13 cellular contexts compared by ENCODE assay signal in the genomic region with DNA sequence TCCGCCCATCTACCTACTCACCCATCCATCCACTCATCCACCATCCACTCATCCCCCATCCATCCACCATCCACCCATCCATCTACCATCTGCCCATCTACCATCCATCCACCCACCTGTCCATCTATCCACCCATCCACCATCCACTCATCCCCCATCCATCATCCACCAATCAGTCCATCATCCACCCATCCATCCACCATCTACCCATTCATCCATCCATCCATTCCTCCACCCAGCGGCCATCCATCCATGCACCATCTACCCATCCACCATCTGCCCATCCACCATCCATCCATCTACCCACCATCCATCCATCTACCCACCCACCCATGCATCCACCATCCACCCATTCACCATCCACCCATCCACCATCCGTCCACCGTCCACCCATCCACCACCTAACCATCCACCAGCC. TPM values are rescaled to one million over a fixed set of nuclear protein-coding genes. Genes with fewer than 3 reads are reported as not detected.
DNase-seq lines count a peak whose midpoint lies in the region; ATAC-seq, FAIRE-seq and TF ChIP-seq lines count a peak whose summit lies in the region.
"Had no signal": no experiment of that assay in that cellular context is flagged by ENCODE, and none has a peak within 500 bp of the region (broad histone marks: within the 10 kb centered on the region; RNA-seq: fewer than 3 reads in every experiment).

No MANE protein-coding gene starts in this region.

- TF ChIP-seq RAD21 in IMR-90 (IDR thresholded peaks at IDR 0.05; ENCODE audit: low read length) (no peak), K562 (CRISPR knock-in tag; conservative IDR thresholded peaks at IDR 0.05 in 1 of 2, IDR thresholded peaks at IDR 0.05 in 1 of 2) (no peak)

- TF ChIP-seq POLR2A in IMR-90 (IDR thresholded peaks at IDR 0.05; ENCODE audit: low read depth, low read length) (no peak), K562 (conservative IDR thresholded peaks at IDR 0.05) (no peak), heart left ventricle (IDR thresholded peaks at IDR 0.05) (no peak)

- H3K27ac ChIP-seq in CD4-positive, alpha-beta memory T cell (ENCODE audit: low read depth, low read length): peak overlapping the region; percentile 98
- no peak overlapping the region for H3K27ac ChIP-seq in IMR-90 (ENCODE audit: insufficient read depth, low read length)
- no peak overlapping the region for H3K27ac ChIP-seq in K562 (ENCODE audit: extremely low read depth, low read depth, low read length)
- no peak overlapping the region for H3K27ac ChIP-seq in heart left ventricle
- H3K27ac ChIP-seq: foreskin keratinocyte had no signal

- H3K9ac ChIP-seq in IMR-90 (ENCODE audit: low read depth, low read length): no peak overlapping the region
- peak overlapping the region in 1 of 2 experiments; percentile 99; a peak in 1 of 4 replicates for H3K9ac ChIP-seq in K562 (ENCODE audit: insufficient read depth in 1 of 2, low read depth in 2 of 2, low read length in 2 of 2)

- ATAC-seq in IMR-90 (ENCODE audit: low read depth) (no peak), K562 (no peak), natural killer cell (no peak), heart left ventricle (no peak)
- ATAC-seq: left colon, right cardiac atrium had no signal

- H2AK9ac ChIP-seq in IMR-90 (replicated peaks; ENCODE audit: low read depth, low read length, poor library complexity): peak overlapping the region; percentile 72

- H3K18ac ChIP-seq in IMR-90 (ENCODE audit: low read depth, low read length): no peak overlapping the region

- intact Hi-C loops in CD4-positive, alpha-beta memory T cell (cut with micrococcal nuclease): no loop called here
- intact Hi-C loops in IMR-90 (cut with micrococcal nuclease): no loop called here
- intact Hi-C loops in K562 (cut with micrococcal nuclease): no loop called here
- intact Hi-C loops in natural killer cell (cut with micrococcal nuclease): no loop called here
- intact Hi-C loops in head of caudate nucleus (cut with DNase I): no loop called here
- intact Hi-C loops in heart left ventricle (cut with DNase I): no loop called here

- no peaks in the 10 kb centered on the region for H4K20me1 ChIP-seq in IMR-90 (ENCODE audit: insufficient read depth, low read length)
- H4K20me1 ChIP-seq in K562 (replicated peaks; ENCODE audit: control insufficient read depth, insufficient read depth, low read length): no peaks in the 10 kb centered on the region

- H3K27me3 ChIP-seq in CD4-positive, alpha-beta memory T cell (ENCODE audit: insufficient read depth, low read length): no peaks in the 10 kb centered on the region
- H3K27me3 ChIP-seq in IMR-90 (ENCODE audit: control insufficient read depth, insufficient read depth, low read length) (no peaks in the 10 kb centered on the region), K562 (ENCODE audit: control insufficient read depth in 2 of 2, insufficient read depth in 2 of 2, low read length in 2 of 2) (no peaks in the 10 kb centered on the region), heart left ventricle (no peaks in the 10 kb centered on the region)
- H3K27me3 ChIP-seq: foreskin keratinocyte had no signal

- H2BK20ac ChIP-seq in IMR-90 (ENCODE audit: low read depth, low read length): no peak overlapping the region

- no peak overlapping the region for H2BK15ac ChIP-seq in IMR-90 (ENCODE audit: low read depth, low read length)

- H2BK5ac ChIP-seq in IMR-90 (ENCODE audit: low read depth, low read length, poor library complexity, severe bottlenecking): peak overlapping the region; percentile 50

- H3K4me3 ChIP-seq in CD4-positive, alpha-beta memory T cell (ENCODE audit: low read length in 2 of 2): no peak overlapping the region
- no peak overlapping the region for H3K4me3 ChIP-seq in IMR-90 (ENCODE audit: insufficient read depth, low read depth, low read length)
- no peak overlapping the region for H3K4me3 ChIP-seq in K562
- H3K4me3 ChIP-seq in heart left ventricle: no peak overlapping the region

- H3K9me3 Mint-ChIP-seq in CD4-positive, alpha-beta memory T cell: no peaks in the 10 kb centered on the region
- H3K9me3 Mint-ChIP-seq in natural killer cell: no peaks in the 10 kb centered on the region

- TF ChIP-seq EP300 in K562 (IDR thresholded peaks at IDR 0.05; ENCODE audit: low read length): no peak

- no peak overlapping the region for H3K23ac ChIP-seq in IMR-90 (ENCODE audit: low read depth, low read length)

- dilution Hi-C loops in IMR-90 (cut with HindIII; ENCODE audit: low sequenced_read_pairs, unreplicated experiment): no loop called here

- H3K79me1 ChIP-seq in IMR-90 (ENCODE audit: low read depth in 1 of 2, low read length in 2 of 2): peaks cover 0 to 4% of the 10 kb centered on the region in 2 experiments; a peak in 1 of 4 replicates

- peaks cover 0 to 3% of the 10 kb centered on the region in 2 donors for H3K36me3 Mint-ChIP-seq in CD4-positive, alpha-beta memory T cell
- H3K36me3 Mint-ChIP-seq in natural killer cell: no peaks in the 10 kb centered on the region

- H3K4me1 Mint-ChIP-seq in CD4-positive, alpha-beta memory T cell: peaks cover 28 to 67% (median 39%) of the 10 kb centered on the region in 4 donors
- H3K4me1 Mint-ChIP-seq in natural killer cell: peaks cover 37 to 40% of the 10 kb centered on the region in 2 donors

- FAIRE-seq in K562 (lab: Jason Lieb, UNC): no peak
- FAIRE-seq: colon had no signal

- H3K9me3 ChIP-seq in CD4-positive, alpha-beta memory T cell (ENCODE audit: control insufficient read depth in 1 of 2, low read length in 2 of 2): no peaks in the 10 kb centered on the region
- H3K9me3 ChIP-seq in IMR-90 (ENCODE audit: control insufficient read depth, insufficient read depth, low read length): no peaks in the 10 kb centered on the region
- H3K9me3 ChIP-seq in K562 (replicated peaks; ENCODE audit: control insufficient read depth, insufficient read depth, low read depth, low read length): no peaks in the 10 kb centered on the region
- no peaks in the 10 kb centered on the region for H3K9me3 ChIP-seq in heart left ventricle

- no peak overlapping the region for H2BK120ac ChIP-seq in IMR-90 (ENCODE audit: low read depth, low read length)

- CTCF ChIA-PET in CD4-positive, alpha-beta memory T cell (lab: Charles Lee; ENCODE audit: partially characterized antibody): interaction anchor here (3.4 kb wide), 1 partner anchor 15 kb away, joined by 53 read pairs; the partner anchor contains the start of gene JUND
- CTCF ChIA-PET in IMR-90 (lab: Yijun Ruan, JAX) (no interaction called here), K562 (lab: Yijun Ruan, JAX; ENCODE audit: low intra/inter-chr PET ratio) (no interaction called here)

- no peaks in the 10 kb centered on the region for H3K36me3 ChIP-seq in CD4-positive, alpha-beta memory T cell (ENCODE audit: insufficient read depth, low read length)
- no peaks in the 10 kb centered on the region for H3K36me3 ChIP-seq in IMR-90 (ENCODE audit: control insufficient read depth, insufficient read depth, low read length)
- H3K36me3 ChIP-seq in K562 (ENCODE audit: control insufficient read depth, insufficient read depth, low read length): no peaks in the 10 kb centered on the region
- H3K36me3 ChIP-seq in heart left ventricle: no peaks in the 10 kb centered on the region

- H4K8ac ChIP-seq in IMR-90 (ENCODE audit: low read depth in 2 of 2, low read length in 2 of 2): no peak overlapping the region

- WGBS in IMR-90 (ENCODE audit: extremely low coverage in 2 of 2, insufficient read length in 1 of 2), 2 experiments: 97% methylated on average over 4 of the region's 4 CpGs; no CpG with 5 or more reads in 1 of the 2 experiments
- 65% methylated on average over 4 of the region's 4 CpGs for WGBS in K562 (ENCODE audit: insufficient coverage, low coverage, missing lambda C conversion rate)
- 73 to 98% (median 86%) methylated on average over 4 of the region's 4 CpGs for WGBS in heart left ventricle, 4 donors

- POLR2A ChIA-PET in CD4-positive, alpha-beta memory T cell (lab: Charles Lee; ENCODE audit: partially characterized antibody): interaction anchor here (6.7 to 27.2 kb wide), 3 partner anchors 6 to 25 kb away, joined by 516 to 1691 read pairs (median 1055); partner anchors contain the start of genes JUND and LSM4
- POLR2A ChIA-PET in IMR-90 (lab: Charles Lee; ENCODE audit: unreplicated experiment): no interaction called here
- POLR2A ChIA-PET in K562 (lab: Yijun Ruan, JAX): no interaction called here

- peaks cover 19% of the 10 kb centered on the region; the same call in 2 of the 3 replicates for H3K79me2 ChIP-seq in K562 (ENCODE audit: control insufficient read depth, insufficient read depth, low read length)

- H4K91ac ChIP-seq in IMR-90 (ENCODE audit: insufficient read depth, low read depth, low read length): no peak overlapping the region

- TF ChIP-seq CTCF in IMR-90 (conservative IDR thresholded peaks at IDR 0.05; ENCODE audit: low read depth, low read length): no peak
- TF ChIP-seq CTCF in K562 (IDR thresholded peaks at IDR 0.05 in 2 of 3, conservative IDR thresholded peaks at IDR 0.05 in 1 of 3; ENCODE audit: insufficient read depth in 2 of 3, low read depth in 1 of 3, low read length in 3 of 3): no peak
- no peak for TF ChIP-seq CTCF in natural killer cell (IDR thresholded peaks at IDR 0.05)
- no peak for TF ChIP-seq CTCF in heart left ventricle (IDR thresholded peaks at IDR 0.05)

- peak in 1 of 5 donors; percentile 31 for DNase-seq in CD4-positive, alpha-beta memory T cell
- DNase-seq in IMR-90: no peak
- no peak for DNase-seq in K562 (ENCODE audit: extremely low read depth in 1 of 4, low spot score in 3 of 4)
- no peak for DNase-seq in natural killer cell
- no peak for DNase-seq in DMS153 (lab: John Stamatoyannopoulos, UW)
- DNase-seq in head of caudate nucleus: no peak
- DNase-seq in heart left ventricle: no peak
- DNase-seq: DMS 273 treated with DMSO at 0.1 percent for 48 hours, foreskin keratinocyte, NCI-H1930 had no signal

- BruUV-seq in IMR-90 (replicated peaks; lab: Mats Ljungman, UMichigan): no TSS peak
- no TSS peak for BruUV-seq in K562 (replicated peaks; lab: Mats Ljungman, UMichigan)

- H2AFZ ChIP-seq in IMR-90 (replicated peaks; ENCODE audit: low read length, poor library complexity) (no peak overlapping the region), K562 (ENCODE audit: low read depth, low read length) (no peak overlapping the region)

- peaks cover 53% of the 10 kb centered on the region for H3K4me1 ChIP-seq in CD4-positive, alpha-beta memory T cell (ENCODE audit: insufficient read depth, low read length)
- H3K4me1 ChIP-seq in IMR-90 (ENCODE audit: control insufficient read depth, insufficient read depth, low read length): peaks cover 28% of the 10 kb centered on the region
- peaks cover 29 to 53% of the 10 kb centered on the region in 2 experiments for H3K4me1 ChIP-seq in K562 (replicated peaks in 1 of 2; ENCODE audit: control insufficient read depth in 2 of 2, insufficient read depth in 2 of 2, low read length in 2 of 2)
- H3K4me1 ChIP-seq in heart left ventricle: peaks cover 0 to 36% (median 21%) of the 10 kb centered on the region in 12 donors
- H3K4me1 ChIP-seq: foreskin keratinocyte had no signal

- H3K4ac ChIP-seq in IMR-90 (ENCODE audit: low read depth, low read length): no peak overlapping the region

- H3K56ac ChIP-seq in IMR-90 (ENCODE audit: extremely low read depth, insufficient read depth, low read length): no peak overlapping the region

- H3K14ac ChIP-seq in IMR-90 (replicated peaks; ENCODE audit: low read depth, low read length): no peak overlapping the region

- H3K4me3 Mint-ChIP-seq in CD4-positive, alpha-beta memory T cell: peak overlapping the region in 1 of 8 donors; percentile 95
- no peak overlapping the region for H3K4me3 Mint-ChIP-seq in natural killer cell

- H3K27me3 Mint-ChIP-seq in CD4-positive, alpha-beta memory T cell: no peaks in the 10 kb centered on the region
- no peaks in the 10 kb centered on the region for H3K27me3 Mint-ChIP-seq in natural killer cell (ENCODE audit: low read depth in 2 of 2)

- in situ Hi-C loops in IMR-90 (cut with MboI; ENCODE audit: low sequenced_read_pairs): no loop called here
- in situ Hi-C loops in K562 (cut with MboI): no loop called here

- H2AK5ac ChIP-seq in IMR-90 (ENCODE audit: low read depth, low read length): peak overlapping the region; percentile 43; the same call in 1 of the 2 replicates

- H3K4me2 ChIP-seq in IMR-90 (ENCODE audit: low read depth, low read length): no peak overlapping the region
- no peak overlapping the region for H3K4me2 ChIP-seq in K562 (ENCODE audit: insufficient read depth, low read length)

- H3K9me1 ChIP-seq in IMR-90 (ENCODE audit: insufficient read depth, low read length): 0 out of 2 replicates have a peak, but pooled peaks cover 9% of the 10 kb centered on the region
- H3K9me1 ChIP-seq in K562 (ENCODE audit: control insufficient read depth, insufficient read depth, low read length): no peaks in the 10 kb centered on the region

- no peak overlapping the region for H4K5ac ChIP-seq in IMR-90 (ENCODE audit: low read depth, low read length)

- peak overlapping the region; percentile 79 to 100 (median 100) for H3K27ac Mint-ChIP-seq in CD4-positive, alpha-beta memory T cell
- H3K27ac Mint-ChIP-seq in natural killer cell: peak overlapping the region; percentile 89

RNA-seq across cellular contexts. Expression of gene JUND, which starts 13.6 kb away (rescaled TPM):
- total RNA-seq in CD4-positive, alpha-beta memory T cell: 100 to 1,000 TPM; 163 TPM
- polyA plus RNA-seq in CD4-positive, alpha-beta memory T cell: 100 to 1,000 TPM in 1 of 2 donors, 10 to 100 TPM in 1; 16.5 to 133 TPM
- total RNA-seq in IMR-90 (2012; rRNA removed) (14.2 and 22.8 TPM in 2 replicates), K562 (2014; rRNA removed) (279 and 297 TPM in 2 replicates), K562 (2014; rRNA removed; fragmentation: Illumina TruSeq; extraction: Trizol) (17.4 and 22.6 TPM in 2 replicates), K562 (2015; rRNA removed; fragmentation: Illumina TruSeq; extraction: Trizol) (33.1 and 33.7 TPM in 2 replicates), K562 (2021) (245 and 286 TPM in 2 replicates), natural killer cell (1,000 to 10,000 TPM; 1,182 to 2,122 (median 1,520) TPM), heart left ventricle (100 to 1,000 TPM in 7 of 9 donors, 10 to 100 TPM in 2; 80.2 to 352 (median 137) TPM)
- polyA plus RNA-seq in IMR-90 (2012; rRNA removed) (77.2 and 101 TPM in 2 replicates), K562 (2011; rRNA removed) (74.2 and 83.0 TPM in 2 replicates), K562 (2014; fragmentation: Illumina TruSeq; extraction: Trizol) (42.3 and 63.5 TPM in 2 replicates), K562 (2014; fragmentation: Nextera tagmentation; extraction: Ambion mirVana) (10 to 100 TPM in 1 of 2 experiments, 1 to 10 TPM in 1; 6.4 to 11.8 TPM), K562 (2014; rRNA removed) (210 and 216 TPM in 2 replicates), heart left ventricle (100 to 1,000 TPM; 114 to 236 TPM)
- 57.0 and 329 TPM in 2 replicates for polyA plus RNA-seq in IMR-90 (2012; cell fraction: cytosol; rRNA removed)
- polyA plus RNA-seq in IMR-90 (2012; cell fraction: nucleus; rRNA removed; ENCODE audit: low replicate concordance): 200 and 259 TPM in 2 replicates
- 31.7 and 143 TPM in 2 replicates for total RNA-seq in K562 (2011; cell fraction: chromatin; rRNA removed; ENCODE audit: low replicate concordance)
- 201 and 240 TPM in 2 replicates for total RNA-seq in K562 (2011; cell fraction: nucleolus; rRNA removed)
- 97.7 and 104 TPM in 2 replicates for total RNA-seq in K562 (2011; cell fraction: nucleoplasm; rRNA removed)
- 93.8 and 405 TPM in 2 replicates for polyA plus RNA-seq in K562 (2011; cell fraction: cytosol; rRNA removed)
- 78.6 and 150 TPM in 2 replicates for polyA plus RNA-seq in K562 (2011; cell fraction: nucleus; rRNA removed)
- polyA plus RNA-seq in K562 (2012): 73.8 and 111 TPM in 2 replicates
- polyA minus RNA-seq in K562 (2011; rRNA and poly(A)+ RNA removed): 27.0 and 65.5 TPM in 2 replicates
- 243 and 277 TPM in 2 replicates for polyA minus RNA-seq in K562 (2011; cell fraction: cytosol; rRNA and poly(A)+ RNA removed)
- 89.5 and 108 TPM in 2 replicates for polyA minus RNA-seq in K562 (2011; cell fraction: nucleus; rRNA and poly(A)+ RNA removed)

RNA-seq across cellular contexts. Expression of gene IQCN, which starts 20.8 kb away (rescaled TPM):
- total RNA-seq in CD4-positive, alpha-beta memory T cell: 1 to 10 TPM; 5.5 to 5.8 TPM
- polyA plus RNA-seq in CD4-positive, alpha-beta memory T cell: 1 to 10 TPM in 1 of 2 donors, under 1 TPM in 1; 0.13 to 1.8 TPM
- total RNA-seq in IMR-90 (2012; rRNA removed) (0.18 and 0.28 TPM in 2 replicates), K562 (2014; rRNA removed) (0.04 and 0.05 TPM in 2 replicates), K562 (2014; rRNA removed; fragmentation: Illumina TruSeq; extraction: Trizol) (0.04 TPM in 1 of 2 replicates, not detected in the other), K562 (2015; rRNA removed; fragmentation: Illumina TruSeq; extraction: Trizol) (0.04 and 0.07 TPM in 2 replicates), K562 (2021) (0.07 and 0.16 TPM in 2 replicates), natural killer cell (10 to 100 TPM; 13.7 to 19.4 (median 15.6) TPM), heart left ventricle (1 to 10 TPM in 4 of 9 donors, under 1 TPM in 5; 0.24 to 2.4 (median 0.75) TPM)
- polyA plus RNA-seq in IMR-90 (2012; rRNA removed) (0.60 and 0.67 TPM in 2 replicates), K562 (2011; rRNA removed) (0.01 and 0.03 TPM in 2 replicates), K562 (2014; fragmentation: Illumina TruSeq; extraction: Trizol) (0.01 and 0.03 TPM in 2 replicates), K562 (2014; fragmentation: Nextera tagmentation; extraction: Ambion mirVana) (not detected), K562 (2014; rRNA removed) (not detected in 2 replicates), heart left ventricle (1 to 10 TPM in 1 of 2 donors, under 1 TPM in 1; 0.28 to 2.8 TPM)
- 0.24 and 0.29 TPM in 2 replicates for polyA plus RNA-seq in IMR-90 (2012; cell fraction: cytosol; rRNA removed)
- polyA plus RNA-seq in IMR-90 (2012; cell fraction: nucleus; rRNA removed; ENCODE audit: low replicate concordance): 6.1 and 10.8 TPM in 2 replicates
- total RNA-seq in K562 (2011; cell fraction: chromatin; rRNA removed; ENCODE audit: low replicate concordance): 0.35 and 0.67 TPM in 2 replicates
- 0.17 and 0.39 TPM in 2 replicates for total RNA-seq in K562 (2011; cell fraction: nucleolus; rRNA removed)
- total RNA-seq in K562 (2011; cell fraction: nucleoplasm; rRNA removed): 0.29 and 0.38 TPM in 2 replicates
- 0.01 TPM in 1 of 2 replicates, not detected in the other for polyA plus RNA-seq in K562 (2011; cell fraction: cytosol; rRNA removed)
- 0.06 and 0.33 TPM in 2 replicates for polyA plus RNA-seq in K562 (2011; cell fraction: nucleus; rRNA removed)
- 0.05 and 0.35 TPM in 2 replicates for polyA plus RNA-seq in K562 (2012)
- polyA minus RNA-seq in K562 (2011; rRNA and poly(A)+ RNA removed): 0.21 TPM in 1 of 2 replicates, not detected in the other
- polyA minus RNA-seq in K562 (2011; cell fraction: cytosol; rRNA and poly(A)+ RNA removed): not detected in 2 replicates
- 0.22 and 0.27 TPM in 2 replicates for polyA minus RNA-seq in K562 (2011; cell fraction: nucleus; rRNA and poly(A)+ RNA removed)
- polyA plus RNA-seq: foreskin keratinocyte had no signal

RNA-seq across cellular contexts. Expression of gene LSM4, which starts 27.8 kb away (rescaled TPM):
- 10 to 100 TPM; 64.2 to 65.0 TPM for total RNA-seq in CD4-positive, alpha-beta memory T cell
- polyA plus RNA-seq in CD4-positive, alpha-beta memory T cell: 100 to 1,000 TPM; 121 to 164 TPM
- total RNA-seq in IMR-90 (2012; rRNA removed): 44.8 and 88.0 TPM in 2 replicates
- 118 and 157 TPM in 2 replicates for polyA plus RNA-seq in IMR-90 (2012; rRNA removed)
- 210 and 274 TPM in 2 replicates for polyA plus RNA-seq in IMR-90 (2012; cell fraction: cytosol; rRNA removed)
- polyA plus RNA-seq in IMR-90 (2012; cell fraction: nucleus; rRNA removed; ENCODE audit: low replicate concordance): 65.4 and 112 TPM in 2 replicates
- 34.5 and 96.0 TPM in 2 replicates for total RNA-seq in K562 (2011; cell fraction: chromatin; rRNA removed; ENCODE audit: low replicate concordance)
- total RNA-seq in K562 (2011; cell fraction: nucleolus; rRNA removed): 110 and 120 TPM in 2 replicates
- total RNA-seq in K562 (2011; cell fraction: nucleoplasm; rRNA removed): 70.1 and 74.1 TPM in 2 replicates
- 763 and 822 TPM in 2 replicates for total RNA-seq in K562 (2014; rRNA removed)
- 202 and 208 TPM in 2 replicates for total RNA-seq in K562 (2014; rRNA removed; fragmentation: Illumina TruSeq; extraction: Trizol)
- total RNA-seq in K562 (2015; rRNA removed; fragmentation: Illumina TruSeq; extraction: Trizol): 273 and 275 TPM in 2 replicates
- total RNA-seq in K562 (2021): 362 and 385 TPM in 2 replicates
- polyA plus RNA-seq in K562 (2011; rRNA removed): 188 and 201 TPM in 2 replicates
- polyA plus RNA-seq in K562 (2011; cell fraction: cytosol; rRNA removed): 294 and 432 TPM in 2 replicates
- polyA plus RNA-seq in K562 (2011; cell fraction: nucleus; rRNA removed): 206 and 249 TPM in 2 replicates
- polyA plus RNA-seq in K562 (2012): 245 and 279 TPM in 2 replicates
- polyA plus RNA-seq in K562 (2014; fragmentation: Illumina TruSeq; extraction: Trizol): 126 and 203 TPM in 2 replicates
- 10 to 100 TPM; 11.9 to 29.7 TPM for polyA plus RNA-seq in K562 (2014; fragmentation: Nextera tagmentation; extraction: Ambion mirVana)
- polyA plus RNA-seq in K562 (2014; rRNA removed): 674 and 746 TPM in 2 replicates
- polyA minus RNA-seq in K562 (2011; rRNA and poly(A)+ RNA removed): 38.4 and 39.9 TPM in 2 replicates
- 64.5 and 67.5 TPM in 2 replicates for polyA minus RNA-seq in K562 (2011; cell fraction: cytosol; rRNA and poly(A)+ RNA removed)
- polyA minus RNA-seq in K562 (2011; cell fraction: nucleus; rRNA and poly(A)+ RNA removed): 48.1 and 57.9 TPM in 2 replicates
- total RNA-seq in natural killer cell: 10 to 100 TPM; 42.4 to 60.8 (median 44.8) TPM
- total RNA-seq in heart left ventricle: 100 to 1,000 TPM in 5 of 9 donors, 10 to 100 TPM in 4; 65.8 to 167 (median 101) TPM
- polyA plus RNA-seq in heart left ventricle: 100 to 1,000 TPM; 127 to 171 TPM

RNA-seq across cellular contexts. Expression of gene PGPEP1, which starts 45.4 kb away (rescaled TPM):
- total RNA-seq in CD4-positive, alpha-beta memory T cell: 10 to 100 TPM; 46.2 to 49.2 TPM
- 1 to 10 TPM; 6.8 to 8.0 TPM for polyA plus RNA-seq in CD4-positive, alpha-beta memory T cell
- total RNA-seq in IMR-90 (2012; rRNA removed): 11.1 and 14.3 TPM in 2 replicates
- 11.8 and 13.3 TPM in 2 replicates for polyA plus RNA-seq in IMR-90 (2012; rRNA removed)
- polyA plus RNA-seq in IMR-90 (2012; cell fraction: cytosol; rRNA removed): 3.8 and 13.8 TPM in 2 replicates
- 32.7 and 36.9 TPM in 2 replicates for polyA plus RNA-seq in IMR-90 (2012; cell fraction: nucleus; rRNA removed; ENCODE audit: low replicate concordance)
- 44.2 and 152 TPM in 2 replicates for total RNA-seq in K562 (2011; cell fraction: chromatin; rRNA removed; ENCODE audit: low replicate concordance)
- total RNA-seq in K562 (2011; cell fraction: nucleolus; rRNA removed): 93.0 and 102 TPM in 2 replicates
- 67.2 and 79.3 TPM in 2 replicates for total RNA-seq in K562 (2011; cell fraction: nucleoplasm; rRNA removed)
- 29.5 and 33.8 TPM in 2 replicates for total RNA-seq in K562 (2014; rRNA removed)
- total RNA-seq in K562 (2014; rRNA removed; fragmentation: Illumina TruSeq; extraction: Trizol): 32.2 and 33.5 TPM in 2 replicates
- total RNA-seq in K562 (2015; rRNA removed; fragmentation: Illumina TruSeq; extraction: Trizol): 37.3 and 38.5 TPM in 2 replicates
- 61.7 and 69.6 TPM in 2 replicates for total RNA-seq in K562 (2021)
- polyA plus RNA-seq in K562 (2011; rRNA removed): 37.8 and 43.0 TPM in 2 replicates
- polyA plus RNA-seq in K562 (2011; cell fraction: cytosol; rRNA removed): 33.8 and 35.3 TPM in 2 replicates
- 40.8 and 54.8 TPM in 2 replicates for polyA plus RNA-seq in K562 (2011; cell fraction: nucleus; rRNA removed)
- polyA plus RNA-seq in K562 (2012): 28.3 and 41.7 TPM in 2 replicates
- 36.1 and 36.4 TPM in 2 replicates for polyA plus RNA-seq in K562 (2014; fragmentation: Illumina TruSeq; extraction: Trizol)
- polyA plus RNA-seq in K562 (2014; fragmentation: Nextera tagmentation; extraction: Ambion mirVana): 10 to 100 TPM in 1 of 2 experiments, 1 to 10 TPM in 1; 10.0 to 13.4 TPM
- polyA plus RNA-seq in K562 (2014; rRNA removed): 32.1 and 33.5 TPM in 2 replicates
- polyA minus RNA-seq in K562 (2011; rRNA and poly(A)+ RNA removed): 49.2 and 73.9 TPM in 2 replicates
- polyA minus RNA-seq in K562 (2011; cell fraction: cytosol; rRNA and poly(A)+ RNA removed): 39.5 and 43.2 TPM in 2 replicates
- polyA minus RNA-seq in K562 (2011; cell fraction: nucleus; rRNA and poly(A)+ RNA removed): 33.0 and 37.7 TPM in 2 replicates
- total RNA-seq in natural killer cell: 10 to 100 TPM; 69.1 to 73.3 (median 71.0) TPM
- 10 to 100 TPM; 22.5 to 58.6 (median 44.6) TPM for total RNA-seq in heart left ventricle
- polyA plus RNA-seq in heart left ventricle: 10 to 100 TPM; 26.7 to 31.8 TPM
